In the genomic region with DNA sequence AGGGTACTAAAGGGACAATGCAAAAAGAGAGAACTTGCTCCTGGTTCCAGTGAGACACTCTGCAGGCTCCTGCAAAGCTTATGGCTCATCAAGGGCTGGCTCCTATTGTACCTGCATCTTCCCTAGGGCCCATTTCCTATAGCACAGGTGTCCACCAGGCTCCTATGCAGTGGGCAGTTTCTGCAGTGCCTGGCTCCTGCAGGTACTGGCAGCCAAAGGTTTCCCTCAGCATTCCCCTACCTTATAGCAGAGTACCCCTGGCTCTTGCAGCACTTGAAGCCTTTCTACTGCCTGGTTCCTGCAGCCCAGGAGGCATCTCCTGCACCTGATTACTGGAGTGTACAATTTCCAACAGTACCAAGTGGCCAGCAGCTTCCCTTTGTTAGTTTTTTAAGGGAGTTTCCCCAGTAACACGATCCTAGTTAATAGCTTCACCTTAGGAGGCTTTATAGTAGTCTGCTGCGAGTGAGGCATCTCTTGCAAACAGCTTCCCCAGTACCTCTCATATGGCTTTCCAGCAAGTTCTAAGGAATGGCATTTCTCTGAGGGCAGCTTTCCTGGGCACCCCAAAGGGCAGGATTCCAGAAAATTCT, we compare ENCODE assay signal across 17 cellular contexts.
DNase-seq lines count a peak whose midpoint lies in the region; ATAC-seq and TF ChIP-seq lines count a peak whose summit lies in the region.
"Had no signal": no experiment of that assay in that cellular context is flagged by ENCODE, and none has a peak within 500 bp of the region (broad histone marks: within the 10 kb centered on the region; RNA-seq: fewer than 3 reads in every experiment).

No MANE protein-coding gene starts in this region.

- H3K27ac ChIP-seq in OCI-LY1 (ENCODE audit: low read depth, low read length, poor library complexity, severe bottlenecking) = peak overlapping the region; percentile 83
- H3K27ac ChIP-seq: KMS-11 had no signal

- no peaks in the 10 kb centered on the region for H3K9me3 ChIP-seq in OCI-LY1 (ENCODE audit: low read length)
- H3K9me3 ChIP-seq: BE2C had no signal

- 0 out of 2 replicates have a peak, but pooled peaks cover 6% of the 10 kb centered on the region for H3F3A ChIP-seq in OCI-LY1 (ENCODE audit: insufficient read depth, low read length)

- H3K9me2 ChIP-seq in OCI-LY1 (ENCODE audit: low read depth, low read length) = no peaks in the 10 kb centered on the region

- no peak overlapping the region for H3K4me3 ChIP-seq in OCI-LY1 (ENCODE audit: low read depth, low read length, poor library complexity, severe bottlenecking)

- H3K36me3 ChIP-seq in OCI-LY1 (ENCODE audit: insufficient read depth, low read length) = peaks cover 13% of the 10 kb centered on the region; the same call in 1 of the 2 replicates
- H3K36me3 ChIP-seq: BE2C had no signal

- H3K9ac ChIP-seq in OCI-LY1 (ENCODE audit: low read length) = no peak overlapping the region
- H3K9ac ChIP-seq: KMS-11 had no signal

- H4K20me1 ChIP-seq in OCI-LY1 (ENCODE audit: insufficient read depth, low read length) = no peaks in the 10 kb centered on the region

- H3K4me2 ChIP-seq in OCI-LY1 (ENCODE audit: low read length) = no peak overlapping the region
- H3K4me2 ChIP-seq: KMS-11 had no signal

- TF ChIP-seq CTCF in OCI-LY1 (IDR thresholded peaks at IDR 0.05; ENCODE audit: low read length) = no peak

- H3K79me2 ChIP-seq in OCI-LY1 (ENCODE audit: insufficient read depth, low read length) = no peaks in the 10 kb centered on the region

- H2AFZ ChIP-seq in OCI-LY1 (ENCODE audit: low read length) = no peak overlapping the region

- H3K27me3 ChIP-seq in OCI-LY1 (ENCODE audit: insufficient read depth, low read length) = no peaks in the 10 kb centered on the region
- H3K27me3 ChIP-seq: BE2C had no signal

- ATAC-seq in HG03039 (IDR thresholded peaks at IDR 0.05; ENCODE audit: unreplicated experiment) = no peak
- ATAC-seq: T-helper 17 cell had no signal

- DNase-seq in NCI-H146 (lab: John Stamatoyannopoulos, UW) (peak; percentile 9), NCI-H146 treated with DMSO at 0.1 percent for 48 hours (lab: John Stamatoyannopoulos, UW; ENCODE audit: unreplicated experiment) (no peak), NCI-H2107 (lab: John Stamatoyannopoulos, UW) (peak; percentile 71), iPS-NIHi7 (ENCODE audit: extremely low spot score) (peak; percentile 19), HEK293T (ENCODE audit: extremely low spot score) (no peak)
- DNase-seq in activated CD4-positive, CD25-positive, alpha-beta regulatory T cell treated with anti-CD3 and anti-CD28 coated beads, Interleukin-2, amount 50 U/mL, for 72 hours = no peak
- DNase-seq: 8988T; BE2C; CD4-positive, alpha-beta T cell; GDM1; NCI-H1105; NCI-H510A treated with DMSO at 0.1 percent for 48 hours; RPMI8226; T-helper 17 cell had no signal

- POLR2A ChIA-PET in HEK293T (lab: Yijun Ruan, JAX) = no interaction called here

- peaks cover 44% of the 10 kb centered on the region for H3K4me1 ChIP-seq in OCI-LY1 (ENCODE audit: insufficient read depth, low read length, severe bottlenecking)

- CTCF ChIA-PET in HEK293T (lab: Yijun Ruan, JAX) = no interaction called here

TF ChIP-seq in HEK293T, 16 proteins besides CTCF, POLR2A, EP300 and RAD21:
- no peak for TF ChIP-seq LEF1 (IDR thresholded peaks at IDR 0.05; ENCODE audit: borderline replicate concordance)
- TF ChIP-seq TARDBP (IDR thresholded peaks at IDR 0.05) = no peak
- no peak for TF ChIP-seq FOXM1 (IDR thresholded peaks at IDR 0.05; ENCODE audit: borderline replicate concordance)
- no peak for TF ChIP-seq NFRKB (IDR thresholded peaks at IDR 0.05)
- no peak for TF ChIP-seq L3MBTL2 (conservative IDR thresholded peaks at IDR 0.05)
- TF ChIP-seq, protein P1, sequence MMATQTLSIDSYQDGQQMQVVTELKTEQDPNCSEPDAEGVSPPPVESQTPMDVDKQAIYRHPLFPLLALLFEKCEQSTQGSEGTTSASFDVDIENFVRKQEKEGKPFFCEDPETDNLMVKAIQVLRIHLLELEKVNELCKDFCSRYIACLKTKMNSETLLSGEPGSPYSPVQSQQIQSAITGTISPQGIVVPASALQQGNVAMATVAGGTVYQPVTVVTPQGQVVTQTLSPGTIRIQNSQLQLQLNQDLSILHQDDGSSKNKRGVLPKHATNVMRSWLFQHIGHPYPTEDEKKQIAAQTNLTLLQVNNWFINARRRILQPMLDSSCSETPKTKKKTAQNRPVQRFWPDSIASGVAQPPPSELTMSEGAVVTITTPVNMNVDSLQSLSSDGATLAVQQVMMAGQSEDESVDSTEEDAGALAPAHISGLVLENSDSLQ (IDR thresholded peaks at IDR 0.05) = no peak
- TF ChIP-seq FOXK2 (IDR thresholded peaks at IDR 0.05) = no peak

Comparison
In these comparisons a context has a peak if more than half of its experiments do, and no peak if none do; other contexts are left out.
1. DNase-seq: peak in NCI-H146 (single experiment), NCI-H2107 (single experiment) and iPS-NIHi7 (single experiment); none in NCI-H146 treated with DMSO at 0.1 percent for 48 hours (single experiment), activated CD4-positive, CD25-positive, alpha-beta regulatory T cell treated with anti-CD3 and anti-CD28 coated beads, Interleukin-2, amount 50 U/mL, for 72 hours (single experiment) and HEK293T (single experiment).